8 cellular contexts compared by ENCODE assay signal in genomic region chr11:126303623-126304456, GRCh38. TPM values are rescaled to one million over a fixed set of nuclear protein-coding genes. Genes with fewer than 3 reads are reported as not detected.
DNase-seq lines count a peak whose midpoint lies in the region; ATAC-seq, FAIRE-seq and TF ChIP-seq lines count a peak whose summit lies in the region.

Gene DCPS, plus strand, starts transcription at chr11:126304060. Its CDS starts 21 bp downstream, at chr11:126304081.

- H3K4me1 Mint-ChIP-seq in T-cell = peaks cover 29 to 39% (median 29%) of the 10 kb centered on the region in 3 donors

- ATAC-seq in HG02798 (IDR thresholded peaks at IDR 0.05; ENCODE audit: poor library complexity, unreplicated experiment) (peak; percentile 92), T-cell (replicated peaks in 1 of 4) (peak; percentile 98 to 99 (median 99)), heart left ventricle (peak; percentile 96 to 100 (median 99)), upper lobe of right lung (peak; percentile 100)

- peak within 1 kb of the TSS; percentile 71 to 91 (median 86) for H3K27ac ChIP-seq in adrenal gland
- peak within 1 kb of the TSS; percentile 52 to 95 (median 88) for H3K27ac ChIP-seq in heart left ventricle
- H3K27ac ChIP-seq in upper lobe of right lung = peak within 1 kb of the TSS; percentile 90

- H3K9me3 Mint-ChIP-seq in T-cell = no peaks in the 10 kb centered on the region

- H3K9me3 ChIP-seq in adrenal gland (replicated peaks in 1 of 3) = no peaks in the 10 kb centered on the region
- no peaks in the 10 kb centered on the region for H3K9me3 ChIP-seq in heart left ventricle
- no peaks in the 10 kb centered on the region for H3K9me3 ChIP-seq in upper lobe of right lung

- H3K27me3 Mint-ChIP-seq in T-cell = no peaks in the 10 kb centered on the region

- intact Hi-C loops in adrenal gland (cut with DNase I) = no loop called here
- intact Hi-C loops in heart left ventricle (cut with DNase I) = loop anchor here in 1 of 10 donors (10.0 kb wide), 1 partner anchor 1041 kb away; no protein-coding TSS in a partner anchor
- intact Hi-C loops in posterior vena cava (cut with DNase I) = no loop called here
- intact Hi-C loops in upper lobe of right lung (cut with DNase I) = no loop called here

- H3K27ac Mint-ChIP-seq in T-cell = peak within 1 kb of the TSS; percentile 89 to 97

- peaks cover 17% of the 10 kb centered on the region for H3K36me3 Mint-ChIP-seq in T-cell

- POLR2A ChIA-PET in T-cell (lab: Charles Lee) = interaction anchor here in 1 of 2 donors (1.0 kb wide), 1 partner anchor 35 kb away, joined by 3 read pairs; the partner anchor contains the start of gene FOXRED1

- H3K36me3 ChIP-seq in adrenal gland (replicated peaks in 1 of 2) = peaks cover 0 to 11% of the 10 kb centered on the region in 2 donors
- H3K36me3 ChIP-seq in heart left ventricle = peaks cover 0 to 30% (median 18%) of the 10 kb centered on the region in 9 donors
- peaks cover 13% of the 10 kb centered on the region for H3K36me3 ChIP-seq in upper lobe of right lung

- CTCF ChIA-PET in T-cell (lab: Charles Lee) = interaction anchor here (0.5 to 3.2 kb wide), 8 partner anchors 10 to 177 kb away, joined by 3 to 13 read pairs (median 3); partner anchors contain the start of genes FOXRED1 (in 1 of the 2), SRPRA (in 1 of the 2) and TIRAP (in 1 of the 2)

- DNase-seq in GM12892 (ENCODE audit: insufficient read length) (peak; percentile 94), NCI-H1436 (lab: John Stamatoyannopoulos, UW) (peak; percentile 75), T-cell (peak; percentile 71 to 86 (median 79)), adrenal gland (peak; percentile 90 to 96 (median 92)), heart left ventricle (peak; percentile 90 to 94 (median 93)), posterior vena cava (ENCODE audit: low spot score) (peak; percentile 97), upper lobe of right lung (peak; percentile 95)

- H3K4me3 Mint-ChIP-seq in T-cell = peak within 1 kb of the TSS; percentile 85 to 98 (median 90)

- no peak for TF ChIP-seq CTCF in adrenal gland (IDR thresholded peaks at IDR 0.05)
- no peak for TF ChIP-seq CTCF in heart left ventricle (IDR thresholded peaks at IDR 0.05)
- no peak for TF ChIP-seq CTCF in upper lobe of right lung (IDR thresholded peaks at IDR 0.05)

- peak; percentile 100 for FAIRE-seq in GM12892 (lab: Jason Lieb, UNC)

- peak; percentile 97 for TF ChIP-seq POLR2A in GM12892 (IDR thresholded peaks at IDR 0.05; ENCODE audit: low read depth, low read length)
- TF ChIP-seq POLR2A in adrenal gland (IDR thresholded peaks at IDR 0.05) = peak; percentile 64 to 80
- peak in 1 of 2 donors; percentile 68 for TF ChIP-seq POLR2A in heart left ventricle (IDR thresholded peaks at IDR 0.05)

- H3K4me1 ChIP-seq in adrenal gland (replicated peaks in 1 of 2) (peaks cover 0 to 19% of the 10 kb centered on the region in 2 donors), heart left ventricle (peaks cover 0 to 26% (median 12%) of the 10 kb centered on the region in 12 donors), upper lobe of right lung (peaks cover 9% of the 10 kb centered on the region)

- WGBS in adrenal gland, 4 donors = 0 to 3% (median 1%) methylated on average over 14 to 61 of the region's 61 CpGs
- 1 to 3% (median 2%) methylated on average over 40 to 61 of the region's 61 CpGs for WGBS in heart left ventricle, 4 donors

- H3K4me3 ChIP-seq in adrenal gland = peak within 1 kb of the TSS in 3 of 4 donors; percentile 15 to 60 (median 57)
- H3K4me3 ChIP-seq in heart left ventricle = peak within 1 kb of the TSS; percentile 52 to 80 (median 69)
- peak within 1 kb of the TSS; percentile 63 for H3K4me3 ChIP-seq in upper lobe of right lung

- no peaks in the 10 kb centered on the region for H3K27me3 ChIP-seq in adrenal gland
- H3K27me3 ChIP-seq in heart left ventricle = no peaks in the 10 kb centered on the region
- no peaks in the 10 kb centered on the region for H3K27me3 ChIP-seq in upper lobe of right lung

RNA-seq across cellular contexts. Expression of gene DCPS, which starts in this region (rescaled TPM):
- polyA plus RNA-seq in GM12892 (2012; ENCODE audit: missing spikeins) = 41.4 TPM
- total RNA-seq in T-cell (10 to 100 TPM; 12.4 to 23.7 (median 19.8) TPM), adrenal gland (10 to 100 TPM in 7 of 8 donors, 1 to 10 TPM in 1; 8.3 to 22.2 (median 18.8) TPM), heart left ventricle (10 to 100 TPM in 5 of 9 donors, 1 to 10 TPM in 4; 7.7 to 15.5 (median 11.1) TPM), posterior vena cava (10 to 100 TPM; 11.3 to 14.3 TPM), upper lobe of right lung (15.5 TPM)
- polyA plus RNA-seq in adrenal gland (10 to 100 TPM; 18.2 to 45.5 (median 22.4) TPM), heart left ventricle (10 to 100 TPM in 1 of 2 donors, 1 to 10 TPM in 1; 8.1 to 18.9 TPM)

Comparison
In these comparisons a context has a peak if more than half of its experiments do, and no peak if none do; other contexts are left out.
1. Peak in every context shown above with its lines: DNase-seq, ATAC-seq, H3K4me3 ChIP-seq and H3K27ac ChIP-seq.